ENCODE assay signal across 1 cellular context in the genomic region with DNA sequence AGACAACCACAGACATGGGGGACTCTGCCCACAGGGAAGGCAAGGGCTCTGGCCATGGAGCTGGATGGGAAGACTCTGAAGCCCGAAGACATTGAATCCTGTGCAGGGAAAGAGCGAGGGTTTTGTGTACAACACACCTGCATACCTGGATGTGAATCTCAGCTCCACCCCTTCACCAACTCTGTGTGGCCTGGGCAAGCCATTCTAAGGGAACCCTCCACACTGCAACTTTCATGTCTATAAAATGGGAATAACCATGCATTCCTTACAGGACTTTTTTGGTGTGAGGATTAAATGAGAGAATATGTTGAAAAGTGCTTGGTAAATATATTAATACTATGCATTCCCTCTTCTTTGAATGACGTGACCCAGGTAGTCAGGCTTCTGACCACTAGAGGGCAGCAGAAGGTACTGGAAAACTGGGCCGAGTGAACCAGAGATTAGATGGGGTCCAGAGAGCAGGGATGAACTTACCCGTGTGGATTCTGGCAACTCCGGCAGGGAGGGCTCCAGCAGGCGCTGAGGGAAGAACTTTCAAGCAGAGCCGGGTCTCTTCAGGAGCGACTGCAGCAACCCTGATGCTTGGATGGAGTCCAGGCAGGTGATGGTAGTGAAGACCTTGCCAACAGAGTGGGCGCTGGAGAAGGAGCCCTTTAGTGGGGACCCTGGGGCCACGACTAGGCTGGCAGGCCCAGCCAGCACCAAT.
TF ChIP-seq lines count a peak whose summit lies in the region.

No MANE protein-coding gene starts in this region.

TF ChIP-seq in HepG2, 621 proteins besides CTCF, POLR2A, EP300 and RAD21 (continued from another document):
- TF ChIP-seq, protein P1, sequence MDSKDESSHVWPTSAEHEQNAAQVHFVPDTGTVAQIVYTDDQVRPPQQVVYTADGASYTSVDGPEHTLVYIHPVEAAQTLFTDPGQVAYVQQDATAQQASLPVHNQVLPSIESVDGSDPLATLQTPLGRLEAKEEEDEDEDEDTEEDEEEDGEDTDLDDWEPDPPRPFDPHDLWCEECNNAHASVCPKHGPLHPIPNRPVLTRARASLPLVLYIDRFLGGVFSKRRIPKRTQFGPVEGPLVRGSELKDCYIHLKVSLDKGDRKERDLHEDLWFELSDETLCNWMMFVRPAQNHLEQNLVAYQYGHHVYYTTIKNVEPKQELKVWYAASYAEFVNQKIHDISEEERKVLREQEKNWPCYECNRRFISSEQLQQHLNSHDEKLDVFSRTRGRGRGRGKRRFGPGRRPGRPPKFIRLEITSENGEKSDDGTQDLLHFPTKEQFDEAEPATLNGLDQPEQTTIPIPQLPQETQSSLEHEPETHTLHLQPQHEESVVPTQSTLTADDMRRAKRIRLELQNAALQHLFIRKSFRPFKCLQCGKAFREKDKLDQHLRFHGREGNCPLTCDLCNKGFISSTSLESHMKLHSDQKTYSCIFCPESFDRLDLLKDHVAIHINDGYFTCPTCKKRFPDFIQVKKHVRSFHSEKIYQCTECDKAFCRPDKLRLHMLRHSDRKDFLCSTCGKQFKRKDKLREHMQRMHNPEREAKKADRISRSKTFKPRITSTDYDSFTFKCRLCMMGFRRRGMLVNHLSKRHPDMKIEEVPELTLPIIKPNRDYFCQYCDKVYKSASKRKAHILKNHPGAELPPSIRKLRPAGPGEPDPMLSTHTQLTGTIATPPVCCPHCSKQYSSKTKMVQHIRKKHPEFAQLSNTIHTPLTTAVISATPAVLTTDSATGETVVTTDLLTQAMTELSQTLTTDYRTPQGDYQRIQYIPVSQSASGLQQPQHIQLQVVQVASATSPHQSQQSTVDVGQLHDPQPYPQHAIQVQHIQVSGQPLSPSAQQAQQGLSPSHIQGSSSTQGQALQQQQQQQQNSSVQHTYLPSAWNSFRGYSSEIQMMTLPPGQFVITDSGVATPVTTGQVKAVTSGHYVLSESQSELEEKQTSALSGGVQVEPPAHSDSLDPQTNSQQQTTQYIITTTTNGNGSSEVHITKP (CRISPR knock-in tag; IDR thresholded peaks at IDR 0.05; ENCODE audit: low read depth) = 0 out of 2 replicates have a peak, but pooled peaks have one; percentile 20
- TF ChIP-seq NAIF1 (CRISPR knock-in tag; IDR thresholded peaks at IDR 0.05; ENCODE audit: borderline replicate concordance) (no peak), CREB1 (IDR thresholded peaks at IDR 0.05) (no peak), CREB1 (CRISPR knock-in tag; IDR thresholded peaks at IDR 0.05) (peak; percentile 43; the same call in 1 of the 2 replicates), ZNF354B (CRISPR knock-in tag; IDR thresholded peaks at IDR 0.05) (no peak), EHMT2 (IDR thresholded peaks at IDR 0.05; ENCODE audit: borderline replicate concordance, low read depth, low read length) (no peak), PHB2 (IDR thresholded peaks at IDR 0.05; ENCODE audit: partially characterized antibody) (no peak), ZNF329 (CRISPR knock-in tag; IDR thresholded peaks at IDR 0.05; ENCODE audit: low read depth) (no peak), HNRNPH1 (optimal IDR thresholded peaks at IDR 0.05; ENCODE audit: low read depth, low read length) (no peak), MIER3 (CRISPR knock-in tag; IDR thresholded peaks at IDR 0.05; ENCODE audit: borderline replicate concordance) (no peak), JUND (CRISPR knock-in tag; IDR thresholded peaks at IDR 0.05) (no peak), ZNF460 (CRISPR knock-in tag; IDR thresholded peaks at IDR 0.05; ENCODE audit: borderline replicate concordance) (no peak), RNF2 (conservative IDR thresholded peaks at IDR 0.05; ENCODE audit: low read depth) (no peak), JUN (CRISPR knock-in tag; IDR thresholded peaks at IDR 0.05) (no peak), ZNF326 (CRISPR knock-in tag; IDR thresholded peaks at IDR 0.05; ENCODE audit: borderline replicate concordance) (no peak), PITX1 (CRISPR knock-in tag; IDR thresholded peaks at IDR 0.05) (peak; percentile 48; the same call in 1 of the 2 replicates)
- TF ChIP-seq, protein P2, sequence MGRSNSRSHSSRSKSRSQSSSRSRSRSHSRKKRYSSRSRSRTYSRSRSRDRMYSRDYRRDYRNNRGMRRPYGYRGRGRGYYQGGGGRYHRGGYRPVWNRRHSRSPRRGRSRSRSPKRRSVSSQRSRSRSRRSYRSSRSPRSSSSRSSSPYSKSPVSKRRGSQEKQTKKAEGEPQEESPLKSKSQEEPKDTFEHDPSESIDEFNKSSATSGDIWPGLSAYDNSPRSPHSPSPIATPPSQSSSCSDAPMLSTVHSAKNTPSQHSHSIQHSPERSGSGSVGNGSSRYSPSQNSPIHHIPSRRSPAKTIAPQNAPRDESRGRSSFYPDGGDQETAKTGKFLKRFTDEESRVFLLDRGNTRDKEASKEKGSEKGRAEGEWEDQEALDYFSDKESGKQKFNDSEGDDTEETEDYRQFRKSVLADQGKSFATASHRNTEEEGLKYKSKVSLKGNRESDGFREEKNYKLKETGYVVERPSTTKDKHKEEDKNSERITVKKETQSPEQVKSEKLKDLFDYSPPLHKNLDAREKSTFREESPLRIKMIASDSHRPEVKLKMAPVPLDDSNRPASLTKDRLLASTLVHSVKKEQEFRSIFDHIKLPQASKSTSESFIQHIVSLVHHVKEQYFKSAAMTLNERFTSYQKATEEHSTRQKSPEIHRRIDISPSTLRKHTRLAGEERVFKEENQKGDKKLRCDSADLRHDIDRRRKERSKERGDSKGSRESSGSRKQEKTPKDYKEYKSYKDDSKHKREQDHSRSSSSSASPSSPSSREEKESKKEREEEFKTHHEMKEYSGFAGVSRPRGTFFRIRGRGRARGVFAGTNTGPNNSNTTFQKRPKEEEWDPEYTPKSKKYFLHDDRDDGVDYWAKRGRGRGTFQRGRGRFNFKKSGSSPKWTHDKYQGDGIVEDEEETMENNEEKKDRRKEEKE (IDR thresholded peaks at IDR 0.05) = no peak
- TF ChIP-seq, protein P3, sequence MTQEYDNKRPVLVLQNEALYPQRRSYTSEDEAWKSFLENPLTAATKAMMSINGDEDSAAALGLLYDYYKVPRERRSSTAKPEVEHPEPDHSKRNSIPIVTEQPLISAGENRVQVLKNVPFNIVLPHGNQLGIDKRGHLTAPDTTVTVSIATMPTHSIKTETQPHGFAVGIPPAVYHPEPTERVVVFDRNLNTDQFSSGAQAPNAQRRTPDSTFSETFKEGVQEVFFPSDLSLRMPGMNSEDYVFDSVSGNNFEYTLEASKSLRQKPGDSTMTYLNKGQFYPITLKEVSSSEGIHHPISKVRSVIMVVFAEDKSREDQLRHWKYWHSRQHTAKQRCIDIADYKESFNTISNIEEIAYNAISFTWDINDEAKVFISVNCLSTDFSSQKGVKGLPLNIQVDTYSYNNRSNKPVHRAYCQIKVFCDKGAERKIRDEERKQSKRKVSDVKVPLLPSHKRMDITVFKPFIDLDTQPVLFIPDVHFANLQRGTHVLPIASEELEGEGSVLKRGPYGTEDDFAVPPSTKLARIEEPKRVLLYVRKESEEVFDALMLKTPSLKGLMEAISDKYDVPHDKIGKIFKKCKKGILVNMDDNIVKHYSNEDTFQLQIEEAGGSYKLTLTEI (CRISPR knock-in tag; conservative IDR thresholded peaks at IDR 0.05) = no peak
- TF ChIP-seq, protein P4, sequence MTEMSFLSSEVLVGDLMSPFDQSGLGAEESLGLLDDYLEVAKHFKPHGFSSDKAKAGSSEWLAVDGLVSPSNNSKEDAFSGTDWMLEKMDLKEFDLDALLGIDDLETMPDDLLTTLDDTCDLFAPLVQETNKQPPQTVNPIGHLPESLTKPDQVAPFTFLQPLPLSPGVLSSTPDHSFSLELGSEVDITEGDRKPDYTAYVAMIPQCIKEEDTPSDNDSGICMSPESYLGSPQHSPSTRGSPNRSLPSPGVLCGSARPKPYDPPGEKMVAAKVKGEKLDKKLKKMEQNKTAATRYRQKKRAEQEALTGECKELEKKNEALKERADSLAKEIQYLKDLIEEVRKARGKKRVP (CRISPR knock-in tag; IDR thresholded peaks at IDR 0.05) = no peak
- TF ChIP-seq, protein P5, sequence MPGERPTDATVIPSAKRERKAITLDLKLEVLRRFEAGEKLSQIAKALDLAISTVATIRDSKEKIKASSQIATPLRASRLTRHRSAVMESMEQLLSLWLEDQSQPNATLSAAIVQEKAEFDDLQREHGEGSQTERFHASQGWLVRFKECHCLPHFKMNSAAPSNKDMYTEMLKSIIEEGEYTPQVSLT (CRISPR knock-in tag; IDR thresholded peaks at IDR 0.05; ENCODE audit: borderline replicate concordance, low read depth) = no peak
- TF ChIP-seq, protein P6, sequence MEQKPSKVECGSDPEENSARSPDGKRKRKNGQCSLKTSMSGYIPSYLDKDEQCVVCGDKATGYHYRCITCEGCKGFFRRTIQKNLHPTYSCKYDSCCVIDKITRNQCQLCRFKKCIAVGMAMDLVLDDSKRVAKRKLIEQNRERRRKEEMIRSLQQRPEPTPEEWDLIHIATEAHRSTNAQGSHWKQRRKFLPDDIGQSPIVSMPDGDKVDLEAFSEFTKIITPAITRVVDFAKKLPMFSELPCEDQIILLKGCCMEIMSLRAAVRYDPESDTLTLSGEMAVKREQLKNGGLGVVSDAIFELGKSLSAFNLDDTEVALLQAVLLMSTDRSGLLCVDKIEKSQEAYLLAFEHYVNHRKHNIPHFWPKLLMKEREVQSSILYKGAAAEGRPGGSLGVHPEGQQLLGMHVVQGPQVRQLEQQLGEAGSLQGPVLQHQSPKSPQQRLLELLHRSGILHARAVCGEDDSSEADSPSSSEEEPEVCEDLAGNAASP (CRISPR knock-in tag; IDR thresholded peaks at IDR 0.05; ENCODE audit: borderline replicate concordance) = 0 out of 2 replicates have a peak, but pooled peaks have one; percentile 34
- TF ChIP-seq, protein P7, sequence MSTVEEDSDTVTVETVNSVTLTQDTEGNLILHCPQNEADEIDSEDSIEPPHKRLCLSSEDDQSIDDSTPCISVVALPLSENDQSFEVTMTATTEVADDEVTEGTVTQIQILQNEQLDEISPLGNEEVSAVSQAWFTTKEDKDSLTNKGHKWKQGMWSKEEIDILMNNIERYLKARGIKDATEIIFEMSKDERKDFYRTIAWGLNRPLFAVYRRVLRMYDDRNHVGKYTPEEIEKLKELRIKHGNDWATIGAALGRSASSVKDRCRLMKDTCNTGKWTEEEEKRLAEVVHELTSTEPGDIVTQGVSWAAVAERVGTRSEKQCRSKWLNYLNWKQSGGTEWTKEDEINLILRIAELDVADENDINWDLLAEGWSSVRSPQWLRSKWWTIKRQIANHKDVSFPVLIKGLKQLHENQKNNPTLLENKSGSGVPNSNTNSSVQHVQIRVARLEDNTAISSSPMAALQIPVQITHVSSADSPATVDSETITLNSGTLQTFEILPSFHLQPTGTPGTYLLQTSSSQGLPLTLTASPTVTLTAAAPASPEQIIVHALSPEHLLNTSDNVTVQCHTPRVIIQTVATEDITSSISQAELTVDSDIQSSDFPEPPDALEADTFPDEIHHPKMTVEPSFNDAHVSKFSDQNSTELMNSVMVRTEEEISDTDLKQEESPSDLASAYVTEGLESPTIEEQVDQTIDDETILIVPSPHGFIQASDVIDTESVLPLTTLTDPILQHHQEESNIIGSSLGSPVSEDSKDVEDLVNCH (CRISPR knock-in tag; IDR thresholded peaks at IDR 0.05) = no peak
- TF ChIP-seq, protein P8, sequence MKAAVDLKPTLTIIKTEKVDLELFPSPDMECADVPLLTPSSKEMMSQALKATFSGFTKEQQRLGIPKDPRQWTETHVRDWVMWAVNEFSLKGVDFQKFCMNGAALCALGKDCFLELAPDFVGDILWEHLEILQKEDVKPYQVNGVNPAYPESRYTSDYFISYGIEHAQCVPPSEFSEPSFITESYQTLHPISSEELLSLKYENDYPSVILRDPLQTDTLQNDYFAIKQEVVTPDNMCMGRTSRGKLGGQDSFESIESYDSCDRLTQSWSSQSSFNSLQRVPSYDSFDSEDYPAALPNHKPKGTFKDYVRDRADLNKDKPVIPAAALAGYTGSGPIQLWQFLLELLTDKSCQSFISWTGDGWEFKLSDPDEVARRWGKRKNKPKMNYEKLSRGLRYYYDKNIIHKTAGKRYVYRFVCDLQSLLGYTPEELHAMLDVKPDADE (CRISPR knock-in tag; IDR thresholded peaks at IDR 0.05) = no peak
